In genomic region chr19:13778847-13779246, GRCh38 we compare ENCODE assay signal across 1 cellular context.
TF ChIP-seq lines count a peak whose summit lies in the region.

No MANE protein-coding gene starts in this region.

TF ChIP-seq in HepG2, 621 proteins besides CTCF, POLR2A, EP300 and RAD21 (continued from another document):
- TF ChIP-seq ZNF121 (CRISPR knock-in tag; IDR thresholded peaks at IDR 0.05): peak; percentile 92
- TF ChIP-seq, protein P1, sequence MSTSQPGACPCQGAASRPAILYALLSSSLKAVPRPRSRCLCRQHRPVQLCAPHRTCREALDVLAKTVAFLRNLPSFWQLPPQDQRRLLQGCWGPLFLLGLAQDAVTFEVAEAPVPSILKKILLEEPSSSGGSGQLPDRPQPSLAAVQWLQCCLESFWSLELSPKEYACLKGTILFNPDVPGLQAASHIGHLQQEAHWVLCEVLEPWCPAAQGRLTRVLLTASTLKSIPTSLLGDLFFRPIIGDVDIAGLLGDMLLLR (CRISPR knock-in tag; IDR thresholded peaks at IDR 0.05): no peak
- 0 out of 2 replicates have a peak, but pooled peaks have one; percentile 39 for TF ChIP-seq AKAP8 (CRISPR knock-in tag; IDR thresholded peaks at IDR 0.05)
- no peak for TF ChIP-seq ZNF367 (CRISPR knock-in tag; IDR thresholded peaks at IDR 0.05; ENCODE audit: borderline replicate concordance)
- TF ChIP-seq ZNF17 (CRISPR knock-in tag; IDR thresholded peaks at IDR 0.05): no peak
- no peak for TF ChIP-seq ZFAT (CRISPR knock-in tag; conservative IDR thresholded peaks at IDR 0.05)
- peak; percentile 57; the same call in 1 of the 2 replicates for TF ChIP-seq ZC3H13 (CRISPR knock-in tag; IDR thresholded peaks at IDR 0.05)
- TF ChIP-seq ZNF83 (CRISPR knock-in tag; IDR thresholded peaks at IDR 0.05; ENCODE audit: borderline replicate concordance): no peak
- TF ChIP-seq HDAC1 (CRISPR knock-in tag; IDR thresholded peaks at IDR 0.05): no peak
- no peak for TF ChIP-seq MAFK (conservative IDR thresholded peaks at IDR 0.05 in 1 of 2, IDR thresholded peaks at IDR 0.05 in 1 of 2; ENCODE audit: low read length in 2 of 2)
- TF ChIP-seq PPARG (CRISPR knock-in tag; conservative IDR thresholded peaks at IDR 0.05): no peak
- no peak for TF ChIP-seq SMARCE1 (IDR thresholded peaks at IDR 0.05; ENCODE audit: borderline replicate concordance)
- TF ChIP-seq KLF12 (CRISPR knock-in tag; IDR thresholded peaks at IDR 0.05; ENCODE audit: borderline replicate concordance): no peak
- TF ChIP-seq ZNF160 (CRISPR knock-in tag; IDR thresholded peaks at IDR 0.05): no peak
- no peak for TF ChIP-seq ZNF672 (CRISPR knock-in tag; IDR thresholded peaks at IDR 0.05)
- TF ChIP-seq JARID2 (CRISPR knock-in tag; IDR thresholded peaks at IDR 0.05; ENCODE audit: insufficient replicate concordance): no peak
- no peak for TF ChIP-seq ISX (CRISPR knock-in tag; conservative IDR thresholded peaks at IDR 0.05)
- TF ChIP-seq, protein P2, sequence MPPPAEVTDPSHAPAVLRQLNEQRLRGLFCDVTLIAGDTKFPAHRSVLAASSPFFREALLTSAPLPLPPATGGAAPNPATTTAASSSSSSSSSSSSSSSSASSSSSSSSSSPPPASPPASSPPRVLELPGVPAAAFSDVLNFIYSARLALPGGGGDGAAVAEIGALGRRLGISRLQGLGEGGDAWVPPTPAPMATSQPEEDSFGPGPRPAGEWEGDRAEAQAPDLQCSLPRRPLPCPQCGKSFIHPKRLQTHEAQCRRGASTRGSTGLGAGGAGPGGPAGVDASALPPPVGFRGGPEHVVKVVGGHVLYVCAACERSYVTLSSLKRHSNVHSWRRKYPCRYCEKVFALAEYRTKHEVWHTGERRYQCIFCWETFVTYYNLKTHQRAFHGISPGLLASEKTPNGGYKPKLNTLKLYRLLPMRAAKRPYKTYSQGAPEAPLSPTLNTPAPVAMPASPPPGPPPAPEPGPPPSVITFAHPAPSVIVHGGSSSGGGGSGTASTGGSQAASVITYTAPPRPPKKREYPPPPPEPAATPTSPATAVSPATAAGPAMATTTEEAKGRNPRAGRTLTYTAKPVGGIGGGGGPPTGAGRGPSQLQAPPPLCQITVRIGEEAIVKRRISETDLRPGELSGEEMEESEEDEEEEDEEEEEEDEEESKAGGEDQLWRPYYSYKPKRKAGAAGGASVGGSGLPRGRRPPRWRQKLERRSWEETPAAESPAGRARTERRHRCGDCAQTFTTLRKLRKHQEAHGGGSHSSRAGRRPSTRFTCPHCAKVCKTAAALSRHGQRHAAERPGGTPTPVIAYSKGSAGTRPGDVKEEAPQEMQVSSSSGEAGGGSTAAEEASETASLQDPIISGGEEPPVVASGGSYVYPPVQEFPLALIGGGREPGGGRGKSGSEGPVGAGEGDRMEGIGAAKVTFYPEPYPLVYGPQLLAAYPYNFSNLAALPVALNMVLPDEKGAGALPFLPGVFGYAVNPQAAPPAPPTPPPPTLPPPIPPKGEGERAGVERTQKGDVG (CRISPR knock-in tag; IDR thresholded peaks at IDR 0.05; ENCODE audit: borderline replicate concordance): no peak
- no peak for TF ChIP-seq BRCA1 (CRISPR knock-in tag; IDR thresholded peaks at IDR 0.05)
TF ChIP-seq in HepG2: peak in this region for 4.
